In genomic region chr1:179226749-179227148, GRCh38 we compare ENCODE assay signal across 29 cellular contexts. TPM values are rescaled to one million over a fixed set of nuclear protein-coding genes. Genes with fewer than 3 reads are reported as not detected.
A peak's percentile ranks its signal among the peaks of the same experiment; 100 is the strongest.
DNase-seq lines count a peak whose midpoint lies in the region; ATAC-seq and TF ChIP-seq lines count a peak whose summit lies in the region.
"Had no signal": no experiment of that assay in that cellular context is flagged by ENCODE, and none has a peak within 500 bp of the region (broad histone marks: within the 10 kb centered on the region; RNA-seq: fewer than 3 reads in every experiment).

No MANE protein-coding gene starts in this region.

- TF ChIP-seq CTCF in Loucy (conservative IDR thresholded peaks at IDR 0.05; ENCODE audit: low read length) = no peak

- H3K27ac Mint-ChIP-seq in activated T-cell treated with anti-CD3 and anti-CD28 coated beads, Interleukin-2, amount 50 U/mL, for 24 hours = no peak overlapping the region
- no peak overlapping the region for H3K27ac Mint-ChIP-seq in activated T-cell treated with anti-CD3 and anti-CD28 coated beads, Interleukin-2, amount 50 U/mL, for 72 hours
- H3K27ac Mint-ChIP-seq: activated naive CD8-positive, alpha-beta T cell treated with anti-CD3 and anti-CD28 coated beads, Interleukin-2, amount 10 ng/mL, durations not matched to agents 7 days and 5 days; stimulated activated memory B cell treated with anti-CD40 and anti-IgM and Interleukin-4, amounts not matched to agents 10 μg/mL and 1 μg/mL and 100 μg/mL, for 72 hours had no signal

- H3K27me3 ChIP-seq in Loucy (ENCODE audit: insufficient read depth, low read length, poor library complexity, severe bottlenecking) (no peaks in the 10 kb centered on the region), trophoblast cell (ENCODE audit: insufficient read depth, low read length) (no peaks in the 10 kb centered on the region)
- H3K27me3 ChIP-seq: ascending aorta, upper lobe of left lung had no signal

- H4K91ac ChIP-seq in trophoblast cell (ENCODE audit: low read depth, low read length) = no peak overlapping the region

- H3K4me2 ChIP-seq in Loucy (ENCODE audit: low read depth, low read length, poor library complexity, severe bottlenecking) = peak overlapping the region; percentile 94
- no peak overlapping the region for H3K4me2 ChIP-seq in trophoblast cell (ENCODE audit: low read length)

- no peak for ATAC-seq in activated T-cell treated with anti-CD3 and anti-CD28 coated beads, Interleukin-2, amount 50 U/mL, for 72 hours (replicated peaks in 1 of 2)
- peak; percentile 19 for ATAC-seq in left lobe of liver
- ATAC-seq: effector memory CD8-positive, alpha-beta T cell; stimulated activated memory B cell treated with anti-CD40 and anti-IgM and Interleukin-4, amounts not matched to agents 10 μg/mL and 1 μg/mL and 100 μg/mL, for 72 hours had no signal

- peak overlapping the region; percentile 8 for H3K9ac ChIP-seq in Loucy (ENCODE audit: low read depth, low read length, poor library complexity, severe bottlenecking)
- H3K9ac ChIP-seq in trophoblast cell (ENCODE audit: low read length) = no peak overlapping the region

- H2AFZ ChIP-seq in Loucy (ENCODE audit: low read length) (no peak overlapping the region), trophoblast cell (ENCODE audit: insufficient read depth, low read length, poor library complexity) (no peak overlapping the region)

- no peak for DNase-seq in activated T-cell treated with anti-CD3 and anti-CD28 coated beads, Interleukin-2, amount 50 U/mL, for 24 hours
- DNase-seq in activated T-cell treated with anti-CD3 and anti-CD28 coated beads, Interleukin-2, amount 50 U/mL, for 72 hours = no peak
- DNase-seq in left lobe of liver (ENCODE audit: low spot score) (no peak), trophoblast cell (no peak), NCI-H2171 treated with DMSO at 0.1 percent for 48 hours (lab: John Stamatoyannopoulos, UW) (no peak), OCI-M2 (lab: John Stamatoyannopoulos, UW; ENCODE audit: unreplicated experiment) (no peak)
- DNase-seq in activated CD4-positive, alpha-beta T cell treated with anti-CD3 and anti-CD28 coated beads for 1 hour = no peak
- DNase-seq: activated CD4-positive, alpha-beta T cell treated with anti-CD3 and anti-CD28 coated beads for 48 hours; activated naive CD8-positive, alpha-beta T cell treated with anti-CD3 and anti-CD28 coated beads, Interleukin-2, amount 10 ng/mL, durations not matched to agents 7 days and 5 days; effector memory CD8-positive, alpha-beta T cell; Kasumi-1; left ventricle myocardium inferior; MV-4-11; naive B cell; NCI-H1436 treated with DMSO at 0.1 percent for 48 hours; NCI-H2081 treated with DMSO at 0.1 percent for 48 hours; NCI-H226; NCI-H69; substantia nigra; T1000; upper lobe of left lung had no signal

- no peak overlapping the region for H2AK5ac ChIP-seq in trophoblast cell (ENCODE audit: low read length)

- H3K79me1 ChIP-seq in trophoblast cell (ENCODE audit: low read length) = peaks cover 4% of the 10 kb centered on the region

- peak overlapping the region; percentile 21 for H3K4ac ChIP-seq in trophoblast cell (ENCODE audit: low read depth, low read length)

- H2BK5ac ChIP-seq in trophoblast cell (ENCODE audit: low read depth, low read length, poor library complexity) = no peak overlapping the region

- H4K20me1 ChIP-seq in Loucy (ENCODE audit: insufficient read depth, low read length, poor library complexity, severe bottlenecking) = peaks cover 19% of the 10 kb centered on the region

- H3K36me3 Mint-ChIP-seq in activated T-cell treated with anti-CD3 and anti-CD28 coated beads, Interleukin-2, amount 50 U/mL, for 24 hours (ENCODE audit: low read depth) = peaks cover 32% of the 10 kb centered on the region
- H3K36me3 Mint-ChIP-seq in activated T-cell treated with anti-CD3 and anti-CD28 coated beads, Interleukin-2, amount 50 U/mL, for 72 hours (ENCODE audit: insufficient read depth in 2 of 2) = peaks cover 3 to 8% of the 10 kb centered on the region in 2 donors
- H3K36me3 Mint-ChIP-seq: stimulated activated memory B cell treated with anti-CD40 and anti-IgM and Interleukin-4, amounts not matched to agents 10 μg/mL and 1 μg/mL and 100 μg/mL, for 72 hours had no signal

- H3K18ac ChIP-seq in trophoblast cell (ENCODE audit: low read length) = no peak overlapping the region

- no peak overlapping the region for H2BK120ac ChIP-seq in trophoblast cell (ENCODE audit: insufficient read depth, low read length, poor library complexity)

- H3K4me1 ChIP-seq in Loucy (ENCODE audit: insufficient read depth, low read length, poor library complexity, severe bottlenecking) (peaks cover 28% of the 10 kb centered on the region), trophoblast cell (ENCODE audit: control insufficient read depth in 1 of 2, insufficient read depth in 2 of 2, low read length in 2 of 2) (peaks cover 2% of the 10 kb centered on the region in 2 experiments)

- peaks cover 44% of the 10 kb centered on the region for H3K4me1 Mint-ChIP-seq in activated T-cell treated with anti-CD3 and anti-CD28 coated beads, Interleukin-2, amount 50 U/mL, for 24 hours (ENCODE audit: low read depth)
- peaks cover 34% of the 10 kb centered on the region for H3K4me1 Mint-ChIP-seq in activated T-cell treated with anti-CD3 and anti-CD28 coated beads, Interleukin-2, amount 50 U/mL, for 72 hours (ENCODE audit: low read depth)

- H3F3A ChIP-seq in Loucy (ENCODE audit: low read depth) = no peaks in the 10 kb centered on the region

- no peaks in the 10 kb centered on the region for H3K9me2 ChIP-seq in Loucy (replicated peaks; ENCODE audit: low read depth, low read length)

- H3K79me2 ChIP-seq in Loucy (ENCODE audit: insufficient read depth, low read length) (peaks cover 66% of the 10 kb centered on the region), trophoblast cell (ENCODE audit: control insufficient read depth, insufficient read depth, low read length, poor library complexity) (peaks cover 9% of the 10 kb centered on the region)

- H3K4me3 ChIP-seq in Loucy (ENCODE audit: low read length, poor library complexity, severe bottlenecking) (peak overlapping the region; percentile 48), trophoblast cell (ENCODE audit: low read depth, low read length) (no peak overlapping the region)
- H3K4me3 ChIP-seq: ascending aorta, coronary artery, HAP-1, left ventricle myocardium inferior, upper lobe of left lung had no signal

- no peak overlapping the region for H2BK12ac ChIP-seq in trophoblast cell (ENCODE audit: low read length)

- no peak overlapping the region for H3K23ac ChIP-seq in trophoblast cell (ENCODE audit: low read length)

- no peaks in the 10 kb centered on the region for H3K27me3 Mint-ChIP-seq in activated T-cell treated with anti-CD3 and anti-CD28 coated beads, Interleukin-2, amount 50 U/mL, for 24 hours
- no peaks in the 10 kb centered on the region for H3K27me3 Mint-ChIP-seq in activated T-cell treated with anti-CD3 and anti-CD28 coated beads, Interleukin-2, amount 50 U/mL, for 72 hours (ENCODE audit: low read depth)
- H3K27me3 Mint-ChIP-seq: effector memory CD8-positive, alpha-beta T cell; naive B cell; stimulated activated memory B cell treated with anti-CD40 and anti-IgM and Interleukin-4, amounts not matched to agents 10 μg/mL and 1 μg/mL and 100 μg/mL, for 72 hours had no signal

- H3K9me3 ChIP-seq in Loucy (ENCODE audit: insufficient read depth, low read depth, low read length) (no peaks in the 10 kb centered on the region), trophoblast cell (ENCODE audit: insufficient read depth, low read depth, low read length) (no peaks in the 10 kb centered on the region)
- H3K9me3 ChIP-seq: ascending aorta, HAP-1, left ventricle myocardium inferior, upper lobe of left lung had no signal

- H4K8ac ChIP-seq in trophoblast cell (ENCODE audit: low read depth, low read length) = no peak overlapping the region

- no peak overlapping the region for H3K27ac ChIP-seq in trophoblast cell (ENCODE audit: low read depth, low read length)
- H3K27ac ChIP-seq: 22Rv1, ascending aorta, coronary artery, left ventricle myocardium inferior, upper lobe of left lung, VCaP had no signal

- H3K14ac ChIP-seq in trophoblast cell (ENCODE audit: low read length) = no peak overlapping the region

- no peak overlapping the region for H4K12ac ChIP-seq in trophoblast cell (ENCODE audit: low read depth, low read length)

- H3K9me3 Mint-ChIP-seq in activated T-cell treated with anti-CD3 and anti-CD28 coated beads, Interleukin-2, amount 50 U/mL, for 24 hours = no peaks in the 10 kb centered on the region
- H3K9me3 Mint-ChIP-seq in activated T-cell treated with anti-CD3 and anti-CD28 coated beads, Interleukin-2, amount 50 U/mL, for 72 hours = peaks cover 0 to 1% of the 10 kb centered on the region in 2 donors
- H3K9me3 Mint-ChIP-seq: activated naive CD8-positive, alpha-beta T cell treated with anti-CD3 and anti-CD28 coated beads, Interleukin-2, amount 10 ng/mL, durations not matched to agents 7 days and 5 days; effector memory CD8-positive, alpha-beta T cell; naive B cell; stimulated activated memory B cell treated with anti-CD40 and anti-IgM and Interleukin-4, amounts not matched to agents 10 μg/mL and 1 μg/mL and 100 μg/mL, for 72 hours had no signal

- H3K36me3 ChIP-seq in Loucy (ENCODE audit: insufficient read depth, low read length) = 0 out of 2 replicates have a peak, but pooled peaks cover 3% of the 10 kb centered on the region
- peaks cover 0 to 12% of the 10 kb centered on the region in 2 experiments for H3K36me3 ChIP-seq in trophoblast cell (ENCODE audit: control insufficient read depth in 1 of 2, insufficient read depth in 2 of 2, low read length in 2 of 2)
- H3K36me3 ChIP-seq: ascending aorta had no signal

- peak overlapping the region; percentile 6 for H3K4me3 Mint-ChIP-seq in activated T-cell treated with anti-CD3 and anti-CD28 coated beads, Interleukin-2, amount 50 U/mL, for 24 hours
- peak overlapping the region in 1 of 2 donors; percentile 23 for H3K4me3 Mint-ChIP-seq in activated T-cell treated with anti-CD3 and anti-CD28 coated beads, Interleukin-2, amount 50 U/mL, for 72 hours
- H3K4me3 Mint-ChIP-seq: activated naive CD8-positive, alpha-beta T cell treated with anti-CD3 and anti-CD28 coated beads, Interleukin-2, amount 10 ng/mL, durations not matched to agents 7 days and 5 days; CD14-positive monocyte; stimulated activated memory B cell treated with anti-CD40 and anti-IgM and Interleukin-4, amounts not matched to agents 10 μg/mL and 1 μg/mL and 100 μg/mL, for 72 hours had no signal

RNA-seq across cellular contexts. Expression of gene ABL2, which starts 2.7 kb away (rescaled TPM):
- total RNA-seq in activated T-cell treated with anti-CD3 and anti-CD28 coated beads, Interleukin-2, amount 50 U/mL, for 72 hours = 10 to 100 TPM; 11.9 to 12.2 TPM
- 4.5 TPM for total RNA-seq in left lobe of liver
- polyA plus RNA-seq in trophoblast cell (2013) = 6.5 and 6.8 TPM in 2 replicates
